In genomic region chr4:172411180-172411579, GRCh38 we compare ENCODE assay signal across 23 cellular contexts.
"Had no signal": no experiment of that assay in that cellular context is flagged by ENCODE, and none has a peak within 500 bp of the region (broad histone marks: within the 10 kb centered on the region; RNA-seq: fewer than 3 reads in every experiment).

No MANE protein-coding gene starts in this region.

- H3K27me3 ChIP-seq: foreskin keratinocyte, upper lobe of left lung had no signal

- H3K4me3 ChIP-seq: left ventricle myocardium inferior, thoracic aorta, upper lobe of left lung had no signal

- H3K9me3 Mint-ChIP-seq: activated CD4-positive, alpha-beta memory T cell treated with anti-CD3 and anti-CD28 coated beads, Interleukin-2, amount 10 ng/mL, durations not matched to agents 7 days and 5 days; activated CD4-positive, alpha-beta T cell treated with anti-CD3 and anti-CD28 coated beads, Interleukin-2, amount 10 ng/mL, durations not matched to agents 24 days and 14 days; activated naive CD4-positive, alpha-beta T cell treated with anti-CD3 and anti-CD28 coated beads, Interleukin-2, amount 50 U/mL, for 24 hours; brain; stimulated activated naive B cell treated with anti-CD40 and anti-IgM and Interleukin-4, amounts not matched to agents 10 μg/mL and 1 μg/mL and 100 μg/mL, for 72 hours had no signal

- H3K4me1 ChIP-seq: foreskin keratinocyte, left ventricle myocardium inferior, upper lobe of left lung had no signal

- H3K27ac ChIP-seq: foreskin keratinocyte, left ventricle myocardium inferior, thoracic aorta, upper lobe of left lung, VCaP had no signal

- DNase-seq: activated CD4-positive, alpha-beta memory T cell treated with anti-CD3 and anti-CD28 coated beads, Interleukin-2, amount 10 ng/mL, durations not matched to agents 7 days and 5 days; activated CD4-positive, alpha-beta T cell treated with anti-CD3 and anti-CD28 coated beads, Interleukin-2, amount 10 ng/mL, durations not matched to agents 24 days and 14 days; activated gamma-delta T cell; activated T-cell treated with anti-CD3 and anti-CD28 coated beads, Interleukin-2, amount 50 U/mL, for 72 hours; aorta; central memory CD4-positive, alpha-beta T cell; dermis blood vessel endothelial cell; effector CD8-positive, alpha-beta T cell; left ventricle myocardium inferior; midbrain; natural killer cell; small intestine; stimulated activated CD4-positive, alpha-beta T cell treated with anti-CD3 and anti-CD28 coated beads, Interleukin-2, amount 100 ng/mL, for 48 hours; stimulated activated CD8-positive, alpha-beta memory T cell treated with anti-CD3 and anti-CD28 coated beads, Interleukin-4, amount 100 ng/mL, for 48 hours; stimulated activated naive B cell treated with anti-CD40 and anti-IgM and Interleukin-4, amounts not matched to agents 10 μg/mL and 1 μg/mL and 100 μg/mL, for 72 hours; upper lobe of left lung had no signal

- H3K4me3 Mint-ChIP-seq: activated CD4-positive, alpha-beta memory T cell treated with anti-CD3 and anti-CD28 coated beads, Interleukin-2, amount 10 ng/mL, durations not matched to agents 7 days and 5 days; activated CD4-positive, alpha-beta T cell treated with anti-CD3 and anti-CD28 coated beads, Interleukin-2, amount 10 ng/mL, durations not matched to agents 24 days and 14 days; activated naive CD4-positive, alpha-beta T cell treated with anti-CD3 and anti-CD28 coated beads, Interleukin-2, amount 50 U/mL, for 24 hours; activated T-cell treated with anti-CD3 and anti-CD28 coated beads, Interleukin-2, amount 50 U/mL, for 72 hours; brain; natural killer cell; stimulated activated naive B cell treated with anti-CD40 and anti-IgM and Interleukin-4, amounts not matched to agents 10 μg/mL and 1 μg/mL and 100 μg/mL, for 72 hours had no signal

- H3K27ac Mint-ChIP-seq: activated CD4-positive, alpha-beta memory T cell treated with anti-CD3 and anti-CD28 coated beads, Interleukin-2, amount 10 ng/mL, durations not matched to agents 7 days and 5 days; activated CD4-positive, alpha-beta T cell treated with anti-CD3 and anti-CD28 coated beads, Interleukin-2, amount 10 ng/mL, durations not matched to agents 24 days and 14 days; activated naive CD4-positive, alpha-beta T cell treated with anti-CD3 and anti-CD28 coated beads, Interleukin-2, amount 50 U/mL, for 24 hours; activated T-cell treated with anti-CD3 and anti-CD28 coated beads, Interleukin-2, amount 50 U/mL, for 72 hours; brain; natural killer cell; stimulated activated naive B cell treated with anti-CD40 and anti-IgM and Interleukin-4, amounts not matched to agents 10 μg/mL and 1 μg/mL and 100 μg/mL, for 72 hours had no signal

- H3K36me3 Mint-ChIP-seq: activated naive CD4-positive, alpha-beta T cell treated with anti-CD3 and anti-CD28 coated beads, Interleukin-2, amount 50 U/mL, for 24 hours; brain; natural killer cell; stimulated activated naive B cell treated with anti-CD40 and anti-IgM and Interleukin-4, amounts not matched to agents 10 μg/mL and 1 μg/mL and 100 μg/mL, for 72 hours had no signal

- H3K27me3 Mint-ChIP-seq: activated CD4-positive, alpha-beta memory T cell treated with anti-CD3 and anti-CD28 coated beads, Interleukin-2, amount 10 ng/mL, durations not matched to agents 7 days and 5 days; activated CD4-positive, alpha-beta T cell treated with anti-CD3 and anti-CD28 coated beads, Interleukin-2, amount 10 ng/mL, durations not matched to agents 24 days and 14 days; activated naive CD4-positive, alpha-beta T cell treated with anti-CD3 and anti-CD28 coated beads, Interleukin-2, amount 50 U/mL, for 24 hours; stimulated activated naive B cell treated with anti-CD40 and anti-IgM and Interleukin-4, amounts not matched to agents 10 μg/mL and 1 μg/mL and 100 μg/mL, for 72 hours had no signal

- ATAC-seq: activated CD4-positive, CD25-positive, alpha-beta regulatory T cell treated with anti-CD3 and anti-CD28 coated beads, Interleukin-2, amount 50 U/mL, for 24 hours; activated T-cell treated with anti-CD3 and anti-CD28 coated beads, Interleukin-2, amount 50 U/mL, for 72 hours; foreskin keratinocyte; natural killer cell; sciatic nerve; stimulated activated naive B cell treated with anti-CD40 and anti-IgM and Interleukin-4, amounts not matched to agents 10 μg/mL and 1 μg/mL and 100 μg/mL, for 72 hours had no signal

- H3K9me3 ChIP-seq: left ventricle myocardium inferior, thoracic aorta, upper lobe of left lung had no signal

- H3K36me3 ChIP-seq: left ventricle myocardium inferior, thoracic aorta, upper lobe of left lung had no signal

- H3K4me1 Mint-ChIP-seq: activated CD4-positive, alpha-beta memory T cell treated with anti-CD3 and anti-CD28 coated beads, Interleukin-2, amount 10 ng/mL, durations not matched to agents 7 days and 5 days; activated CD4-positive, alpha-beta T cell treated with anti-CD3 and anti-CD28 coated beads, Interleukin-2, amount 10 ng/mL, durations not matched to agents 24 days and 14 days; activated naive CD4-positive, alpha-beta T cell treated with anti-CD3 and anti-CD28 coated beads, Interleukin-2, amount 50 U/mL, for 24 hours; natural killer cell; stimulated activated naive B cell treated with anti-CD40 and anti-IgM and Interleukin-4, amounts not matched to agents 10 μg/mL and 1 μg/mL and 100 μg/mL, for 72 hours had no signal
